In genomic region chr13:33016414-33017409, GRCh38 we compare ENCODE assay signal across 9 cellular contexts. TPM values are rescaled to one million over a fixed set of nuclear protein-coding genes. Genes with fewer than 3 reads are reported as not detected.
A peak's percentile ranks its signal among the peaks of the same experiment; 100 is the strongest.
DNase-seq lines count a peak whose midpoint lies in the region; ATAC-seq, FAIRE-seq and TF ChIP-seq lines count a peak whose summit lies in the region.
"Had no signal": no experiment of that assay in that cellular context is flagged by ENCODE, and none has a peak within 500 bp of the region (broad histone marks: within the 10 kb centered on the region; RNA-seq: fewer than 3 reads in every experiment).

Gene KL (plus strand): TSS chr13:33016423. CDS start chr13:33016441, 18 bp downstream.

- peak within 1 kb of the TSS; percentile 47; the same call in 1 of the 2 replicates for H3K4me2 ChIP-seq in MM.1S (ENCODE audit: low read depth, low read length)
- peak within 1 kb of the TSS; percentile 53 for H3K4me2 ChIP-seq in HepG2 (ENCODE audit: low read depth, low read length)

- TF ChIP-seq EP300 in HepG2 (IDR thresholded peaks at IDR 0.05; ENCODE audit: low read depth in 2 of 2, low read length in 2 of 2) (no peak), HepG2 (CRISPR knock-in tag; IDR thresholded peaks at IDR 0.05; ENCODE audit: borderline replicate concordance) (no peak)

- peak; percentile 49 for FAIRE-seq in GM19239 (lab: Jason Lieb, UNC)
- FAIRE-seq in HepG2 (lab: Jason Lieb, UNC), result no peak
- FAIRE-seq: endometrium had no signal

- H4K20me1 ChIP-seq in MM.1S (ENCODE audit: insufficient read depth, low read length) (no peaks in the 10 kb centered on the region), HepG2 (ENCODE audit: insufficient read depth, low read length) (no peaks in the 10 kb centered on the region)

- in situ Hi-C loops in HepG2 (cut with HindIII; ENCODE audit: extremely low pct_ligation_motif_present, low pct_unique_long_range_greater_than_20kb), result no loop called here

- TF ChIP-seq CTCF in MM.1S (IDR thresholded peaks at IDR 0.05; ENCODE audit: low read length) (no peak), choroid plexus epithelial cell (conservative IDR thresholded peaks at IDR 0.05; ENCODE audit: low read depth, low read length) (no peak), HepG2 (CRISPR knock-in tag; IDR thresholded peaks at IDR 0.05) (no peak)

- BruUV-seq in HepG2 (replicated peaks; lab: Mats Ljungman, UMichigan), result no TSS peak

- no peaks in the 10 kb centered on the region for H3K9me3 ChIP-seq in MM.1S (replicated peaks; ENCODE audit: insufficient read depth, low read length)
- no peaks in the 10 kb centered on the region for H3K9me3 ChIP-seq in HepG2 (ENCODE audit: low read length)
- no peaks in the 10 kb centered on the region for H3K9me3 ChIP-seq in subcutaneous abdominal adipose tissue (ENCODE audit: control insufficient read depth in 5 of 5, low read length in 5 of 5)

- intact Hi-C loops in HepG2 (cut with micrococcal nuclease; ENCODE audit: unreplicated experiment), result no loop called here

- H3K27me3 ChIP-seq in MM.1S (replicated peaks; ENCODE audit: insufficient read depth, low read length) (no peaks in the 10 kb centered on the region), HepG2 (ENCODE audit: control insufficient read depth in 1 of 2, insufficient read depth in 2 of 2, low read length in 2 of 2) (peaks cover 1 to 17% of the 10 kb centered on the region in 2 experiments; a peak in 4 of 5 replicates), subcutaneous abdominal adipose tissue (ENCODE audit: control insufficient read depth in 5 of 5, insufficient read depth in 4 of 5, low read length in 5 of 5) (no peaks in the 10 kb centered on the region)

- DNase-seq in CD1c-positive myeloid dendritic cell (ENCODE audit: extremely low spot score) (peak; percentile 51), GM19239 (ENCODE audit: insufficient read length, low spot score) (peak; percentile 40), MM.1S (no peak), choroid plexus epithelial cell (ENCODE audit: low read depth) (no peak), HepG2 (ENCODE audit: low spot score) (no peak), NCI-H2107 treated with DMSO at 0.1 percent for 48 hours (lab: John Stamatoyannopoulos, UW; ENCODE audit: unreplicated experiment) (no peak)

- H3K27ac ChIP-seq in MM.1S (ENCODE audit: low read length) (no peak within 1 kb of the TSS), HepG2 (ENCODE audit: extremely low read length, insufficient read depth, low read length) (no peak within 1 kb of the TSS), subcutaneous abdominal adipose tissue (ENCODE audit: low read depth, low read length) (peak within 1 kb of the TSS; percentile 76)

- H2AFZ ChIP-seq in MM.1S (ENCODE audit: low read length) (no peak within 1 kb of the TSS), HepG2 (ENCODE audit: low read length) (no peak within 1 kb of the TSS)

- no peaks in the 10 kb centered on the region for H3K79me2 ChIP-seq in MM.1S (ENCODE audit: low read length)
- no peaks in the 10 kb centered on the region for H3K79me2 ChIP-seq in HepG2 (ENCODE audit: insufficient read depth, low read length)

- POLR2A ChIA-PET in HepG2 (lab: Yijun Ruan, JAX), result no interaction called here

- no peak for TF ChIP-seq RAD21 in HepG2 (CRISPR knock-in tag; IDR thresholded peaks at IDR 0.05)

- H3K4me3 ChIP-seq in MM.1S (ENCODE audit: low read length) (no peak within 1 kb of the TSS; the same call in 1 of the 2 replicates), choroid plexus epithelial cell (ENCODE audit: low read depth, low read length) (peak within 1 kb of the TSS; percentile 47), HepG2 (replicated peaks in 1 of 3; ENCODE audit: insufficient read depth in 1 of 3, low read depth in 2 of 3, low read length in 3 of 3) (peak within 1 kb of the TSS in 1 of 3 experiments; percentile 23; a peak in 1 of 6 replicates), subcutaneous abdominal adipose tissue (ENCODE audit: low read depth in 1 of 5, low read length in 5 of 5) (peak within 1 kb of the TSS; percentile 68 to 80 (median 75))

- no peaks in the 10 kb centered on the region for H3F3A ChIP-seq in MM.1S (ENCODE audit: insufficient read depth, low read length)

- H3K9ac ChIP-seq in MM.1S (ENCODE audit: low read length) (no peak within 1 kb of the TSS), HepG2 (ENCODE audit: insufficient read depth, low read depth, low read length) (no peak within 1 kb of the TSS), subcutaneous abdominal adipose tissue (ENCODE audit: low read length in 5 of 5) (peak within 1 kb of the TSS in 3 of 5 donors; percentile 66 to 73 (median 68))

- CTCF ChIA-PET in HepG2 (lab: Yijun Ruan, JAX; ENCODE audit: low intra/inter-chr PET ratio, low total read pairs), result no interaction called here

- no peak for TF ChIP-seq POLR2A in HepG2 (IDR thresholded peaks at IDR 0.05; ENCODE audit: insufficient read depth in 1 of 2, low read depth in 2 of 2, low read length in 2 of 2)

- no peaks in the 10 kb centered on the region for H3K9me2 ChIP-seq in MM.1S (replicated peaks; ENCODE audit: insufficient read depth, low read length)

- H3K36me3 ChIP-seq in MM.1S (replicated peaks; ENCODE audit: insufficient read depth, low read length), result no peaks in the 10 kb centered on the region
- H3K36me3 ChIP-seq in HepG2 (replicated peaks in 1 of 2; ENCODE audit: control insufficient read depth in 1 of 2, insufficient read depth in 2 of 2, low read length in 2 of 2), result no peaks in the 10 kb centered on the region
- H3K36me3 ChIP-seq in subcutaneous abdominal adipose tissue (ENCODE audit: control insufficient read depth in 5 of 5, insufficient read depth in 5 of 5, low read length in 5 of 5), result peaks cover 0 to 2% (median 0%) of the 10 kb centered on the region in 5 donors

- WGBS in HepG2 (ENCODE audit: low lambda C conversion rate), result 95% methylated on average over 51 of the region's 109 CpGs

- no peaks in the 10 kb centered on the region for H3K4me1 ChIP-seq in MM.1S (ENCODE audit: low read length)
- H3K4me1 ChIP-seq in HepG2 (ENCODE audit: insufficient read depth, low read length), result no peaks in the 10 kb centered on the region
- H3K4me1 ChIP-seq in subcutaneous abdominal adipose tissue (ENCODE audit: control insufficient read depth in 5 of 5, insufficient read depth in 5 of 5, low read length in 5 of 5), result peaks cover 0 to 36% (median 17%) of the 10 kb centered on the region in 5 donors

- ATAC-seq in HepG2 (peak; percentile 27; the same call in 2 of the 3 replicates), HG03095 (IDR thresholded peaks at IDR 0.05; ENCODE audit: unreplicated experiment) (no peak)

TF ChIP-seq in HepG2, 621 proteins besides CTCF, POLR2A, EP300 and RAD21:
- TF ChIP-seq ZNF274 (CRISPR knock-in tag; IDR thresholded peaks at IDR 0.05) (no peak), NCOR1 (IDR thresholded peaks at IDR 0.05; ENCODE audit: borderline replicate concordance, low read length) (no peak), NR2F2 (IDR thresholded peaks at IDR 0.05; ENCODE audit: borderline replicate concordance, low read depth) (no peak), HNRNPLL (IDR thresholded peaks at IDR 0.05; ENCODE audit: low read depth, low read length, poor library complexity, severe bottlenecking) (no peak), ZBTB14 (CRISPR knock-in tag; IDR thresholded peaks at IDR 0.05) (no peak), ZNF572 (CRISPR knock-in tag; IDR thresholded peaks at IDR 0.05) (no peak)

RNA-seq across cellular contexts. Expression of gene KL, which starts in this region (rescaled TPM):
- total RNA-seq in HepG2 (2016; rRNA removed; fragmentation: Illumina TruSeq; extraction: Trizol), result not detected in 2 replicates
- total RNA-seq in HepG2 (2016; cell fraction: cytosol; rRNA removed; fragmentation: Illumina TruSeq; extraction: Trizol; ENCODE audit: low read depth), result not detected in 2 replicates
- not detected in 2 replicates for total RNA-seq in HepG2 (2016; cell fraction: insoluble cytoplasmic fraction; rRNA removed; fragmentation: Illumina TruSeq; extraction: Trizol)
- total RNA-seq in HepG2 (2016; cell fraction: membrane; rRNA removed; fragmentation: Illumina TruSeq; extraction: Trizol), result not detected in 2 replicates
- total RNA-seq in HepG2 (2016; cell fraction: nucleus; rRNA removed; fragmentation: Illumina TruSeq; extraction: Trizol), result not detected in 2 replicates
- not detected in 2 replicates for polyA plus RNA-seq in HepG2 (2011; rRNA removed)
- polyA plus RNA-seq in HepG2 (2011; cell fraction: cytosol; rRNA removed), result not detected in 2 replicates
- polyA plus RNA-seq in HepG2 (2011; cell fraction: nucleus; rRNA removed), result not detected in 2 replicates
- not detected in 2 replicates for polyA plus RNA-seq in HepG2 (2012)
- polyA plus RNA-seq in HepG2 (2016; cell fraction: cytosol; fragmentation: Illumina TruSeq; extraction: Trizol; ENCODE audit: low read depth), result not detected in 2 replicates
- not detected in 2 replicates for polyA plus RNA-seq in HepG2 (2016; cell fraction: insoluble cytoplasmic fraction; fragmentation: Illumina TruSeq; extraction: Trizol; ENCODE audit: low read depth)
- not detected in 2 replicates for polyA plus RNA-seq in HepG2 (2016; cell fraction: membrane; fragmentation: Illumina TruSeq; extraction: Trizol; ENCODE audit: low read depth)
- polyA plus RNA-seq in HepG2 (2016; cell fraction: nucleus; fragmentation: Illumina TruSeq; extraction: Trizol; ENCODE audit: insufficient read depth, low read depth), result not detected in 2 replicates
- polyA minus RNA-seq in HepG2 (2011; rRNA and poly(A)+ RNA removed; ENCODE audit: low replicate concordance), result 0.05 TPM in 1 of 2 replicates, not detected in the other
- not detected in 2 replicates for polyA minus RNA-seq in HepG2 (2011; cell fraction: cytosol; rRNA and poly(A)+ RNA removed)
- not detected in 2 replicates for polyA minus RNA-seq in HepG2 (2011; cell fraction: nucleus; rRNA and poly(A)+ RNA removed)

Comparison
In these comparisons a context has a peak if more than half of its experiments do, and no peak if none do; other contexts are left out.
1. Peak in ATAC-seq and H3K4me2 ChIP-seq in HepG2; RNA of the gene not detected or under 1 TPM.
2. DNase-seq: peak in CD1c-positive myeloid dendritic cell (single experiment) and GM19239 (single experiment); none in MM.1S (single experiment), choroid plexus epithelial cell (single experiment), HepG2 (single experiment) and NCI-H2107 treated with DMSO at 0.1 percent for 48 hours (single experiment).
3. H3K9ac ChIP-seq: peak in subcutaneous abdominal adipose tissue (3 of 5); none in MM.1S (single experiment) and HepG2 (single experiment).